1 cellular context compared by ENCODE assay signal in the genomic region with DNA sequence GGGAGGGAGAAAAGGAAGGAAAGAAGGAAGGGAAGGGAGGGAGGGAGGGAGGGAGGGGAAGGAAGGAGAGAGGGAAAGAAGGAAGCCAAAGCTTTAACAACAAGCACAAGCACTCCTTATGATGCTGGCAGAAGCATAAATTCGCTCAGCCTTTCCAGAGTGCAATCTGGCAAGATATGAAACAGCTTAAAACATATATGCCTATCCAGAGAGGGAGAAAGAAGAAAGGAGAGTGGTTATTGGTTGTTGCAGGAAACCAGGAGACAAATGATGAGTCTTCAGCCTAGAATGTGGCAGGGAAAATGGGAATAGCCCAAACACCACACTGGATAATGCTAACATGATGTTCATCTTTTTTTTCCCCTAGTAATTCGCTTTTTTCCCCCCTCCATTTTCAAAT.
TF ChIP-seq lines count a peak whose summit lies in the region.

No MANE protein-coding gene starts in this region.

TF ChIP-seq in SK-N-SH treated with all-trans-retinoic acid at 6 μM for 48 hours, 23 proteins besides CTCF, POLR2A, EP300 and RAD21 (continued from another document):
- TF ChIP-seq, protein P1, sequence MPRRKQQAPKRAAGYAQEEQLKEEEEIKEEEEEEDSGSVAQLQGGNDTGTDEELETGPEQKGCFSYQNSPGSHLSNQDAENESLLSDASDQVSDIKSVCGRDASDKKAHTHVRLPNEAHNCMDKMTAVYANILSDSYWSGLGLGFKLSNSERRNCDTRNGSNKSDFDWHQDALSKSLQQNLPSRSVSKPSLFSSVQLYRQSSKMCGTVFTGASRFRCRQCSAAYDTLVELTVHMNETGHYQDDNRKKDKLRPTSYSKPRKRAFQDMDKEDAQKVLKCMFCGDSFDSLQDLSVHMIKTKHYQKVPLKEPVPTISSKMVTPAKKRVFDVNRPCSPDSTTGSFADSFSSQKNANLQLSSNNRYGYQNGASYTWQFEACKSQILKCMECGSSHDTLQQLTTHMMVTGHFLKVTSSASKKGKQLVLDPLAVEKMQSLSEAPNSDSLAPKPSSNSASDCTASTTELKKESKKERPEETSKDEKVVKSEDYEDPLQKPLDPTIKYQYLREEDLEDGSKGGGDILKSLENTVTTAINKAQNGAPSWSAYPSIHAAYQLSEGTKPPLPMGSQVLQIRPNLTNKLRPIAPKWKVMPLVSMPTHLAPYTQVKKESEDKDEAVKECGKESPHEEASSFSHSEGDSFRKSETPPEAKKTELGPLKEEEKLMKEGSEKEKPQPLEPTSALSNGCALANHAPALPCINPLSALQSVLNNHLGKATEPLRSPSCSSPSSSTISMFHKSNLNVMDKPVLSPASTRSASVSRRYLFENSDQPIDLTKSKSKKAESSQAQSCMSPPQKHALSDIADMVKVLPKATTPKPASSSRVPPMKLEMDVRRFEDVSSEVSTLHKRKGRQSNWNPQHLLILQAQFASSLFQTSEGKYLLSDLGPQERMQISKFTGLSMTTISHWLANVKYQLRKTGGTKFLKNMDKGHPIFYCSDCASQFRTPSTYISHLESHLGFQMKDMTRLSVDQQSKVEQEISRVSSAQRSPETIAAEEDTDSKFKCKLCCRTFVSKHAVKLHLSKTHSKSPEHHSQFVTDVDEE (CRISPR knock-in tag; IDR thresholded peaks at IDR 0.05) = no peak
- no peak for TF ChIP-seq BACH2 (CRISPR knock-in tag; IDR thresholded peaks at IDR 0.05; ENCODE audit: borderline replicate concordance)
- TF ChIP-seq CSDC2 (CRISPR knock-in tag; IDR thresholded peaks at IDR 0.05) = no peak
- no peak for TF ChIP-seq OSR1 (CRISPR knock-in tag; IDR thresholded peaks at IDR 0.05)
- no peak for TF ChIP-seq CSRNP3 (CRISPR knock-in tag; IDR thresholded peaks at IDR 0.05)
